9 cellular contexts compared by ENCODE assay signal in the genomic region with DNA sequence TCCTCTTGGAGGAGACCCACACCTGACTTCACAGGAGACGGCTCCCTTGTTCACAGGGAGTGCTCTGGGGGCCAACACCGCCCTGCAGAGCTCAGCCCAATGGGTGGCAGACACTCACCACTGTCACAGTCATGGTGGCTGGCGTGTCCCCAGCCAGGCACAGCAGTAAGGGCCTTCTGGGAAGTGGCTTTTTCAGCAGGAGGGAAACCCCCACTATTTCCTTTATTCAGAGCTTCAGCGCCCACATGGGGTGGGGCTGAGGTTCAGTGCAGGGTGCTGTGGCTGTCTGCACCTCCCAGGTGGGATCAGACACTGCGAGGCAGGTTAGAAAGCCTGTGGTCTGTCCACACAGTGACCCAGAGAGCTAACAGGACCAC. TPM values are rescaled to one million over a fixed set of nuclear protein-coding genes. Genes with fewer than 3 reads are reported as not detected.
DNase-seq lines count a peak whose midpoint lies in the region; ATAC-seq and TF ChIP-seq lines count a peak whose summit lies in the region.
"Had no signal": no experiment of that assay in that cellular context is flagged by ENCODE, and none has a peak within 500 bp of the region (broad histone marks: within the 10 kb centered on the region; RNA-seq: fewer than 3 reads in every experiment).

No MANE protein-coding gene starts in this region.

- peak; percentile 41 for ATAC-seq in GM19452 (IDR thresholded peaks at IDR 0.05; ENCODE audit: unreplicated experiment)
- peak; percentile 90 for ATAC-seq in central memory CD8-positive, alpha-beta T cell (replicated peaks; ENCODE audit: extremely low read depth, poor library complexity, severe bottlenecking)
- no peak for ATAC-seq in psoas muscle

- H3K36me3 Mint-ChIP-seq in central memory CD8-positive, alpha-beta T cell (ENCODE audit: insufficient read depth), result peaks cover 30% of the 10 kb centered on the region

- peaks cover 32% of the 10 kb centered on the region for H3K4me1 Mint-ChIP-seq in central memory CD8-positive, alpha-beta T cell

- DNase-seq in activated CD4-positive, alpha-beta T cell treated with anti-CD3 and anti-CD28 coated beads for 4 hours, result peak; percentile 75 to 81
- DNase-seq in central memory CD8-positive, alpha-beta T cell (ENCODE audit: low spot score in 2 of 2), result peak; percentile 47 to 75
- peak; percentile 46 to 64 for DNase-seq in stimulated activated CD8-positive, alpha-beta memory T cell treated with anti-CD3 and anti-CD28 coated beads, Interleukin-4, amount 100 ng/mL, for 4 hours (ENCODE audit: low read depth in 2 of 2, low spot score in 1 of 2)
- DNase-seq in NCI-H345 treated with DMSO at 0.1 percent for 48 hours (lab: John Stamatoyannopoulos, UW; ENCODE audit: unreplicated experiment) (no peak), psoas muscle (no peak), NCI-H146 (lab: John Stamatoyannopoulos, UW) (no peak), G401 (ENCODE audit: low spot score) (no peak)

- H3K27ac ChIP-seq in psoas muscle, result no peak overlapping the region
- H3K27ac ChIP-seq: right atrium auricular region had no signal

- H3K9me3 ChIP-seq in psoas muscle, result no peaks in the 10 kb centered on the region
- H3K9me3 ChIP-seq: right atrium auricular region had no signal

- H3K9me3 Mint-ChIP-seq in central memory CD8-positive, alpha-beta T cell, result no peaks in the 10 kb centered on the region

- 90 to 96% (median 91%) methylated on average over 5 of the region's 5 CpGs for whole genome bisulfite sequencing in psoas muscle, 3 donors

- peaks cover 0 to 62% of the 10 kb centered on the region in 2 donors for H3K36me3 ChIP-seq in psoas muscle (ENCODE audit: insufficient read depth in 1 of 2, low read depth in 1 of 2)

- no peak overlapping the region for H3K4me3 ChIP-seq in psoas muscle
- H3K4me3 ChIP-seq: right atrium auricular region had no signal

- in situ Hi-C loops in G401 (cut with HindIII; ENCODE audit: low sequenced_read_pairs), result no loop called here

- H3K4me1 ChIP-seq in psoas muscle, result peaks cover 9% of the 10 kb centered on the region

- no peaks in the 10 kb centered on the region for H3K27me3 ChIP-seq in psoas muscle (ENCODE audit: insufficient read depth in 3 of 3, low read length in 2 of 3)
- H3K27me3 ChIP-seq: right atrium auricular region had no signal

- H3K27me3 Mint-ChIP-seq in central memory CD8-positive, alpha-beta T cell, result no peaks in the 10 kb centered on the region

- intact Hi-C loops in psoas muscle (cut with DNase I), result no loop called here

- peak overlapping the region; percentile 70 for H3K4me3 Mint-ChIP-seq in central memory CD8-positive, alpha-beta T cell

- peak overlapping the region; percentile 82 for H3K27ac Mint-ChIP-seq in central memory CD8-positive, alpha-beta T cell (ENCODE audit: low read depth)

- TF ChIP-seq CTCF in psoas muscle (IDR thresholded peaks at IDR 0.05), result no peak

RNA-seq across cellular contexts. Expression of a gene that starts 3.6 kb away (rescaled TPM):
- total RNA-seq in psoas muscle, result 1 to 10 TPM; 3.5 to 4.9 (median 4.5) TPM
- polyA plus RNA-seq in psoas muscle, result 1 to 10 TPM; 3.1 to 6.5 (median 5.1) TPM
- 12.4 and 17.2 TPM in 2 replicates for total RNA-seq in G401 (2014; rRNA removed; shearing (Covaris generic))

RNA-seq across cellular contexts. Expression of a gene that starts 6.9 kb away (rescaled TPM):
- 10 to 100 TPM; 16.0 to 39.0 (median 32.3) TPM for total RNA-seq in psoas muscle
- 10 to 100 TPM; 24.6 to 53.0 (median 45.4) TPM for polyA plus RNA-seq in psoas muscle
- total RNA-seq in G401 (2014; rRNA removed; shearing (Covaris generic)), result 85.0 and 97.9 TPM in 2 replicates

RNA-seq across cellular contexts. Expression of a gene that starts 6.9 kb away (rescaled TPM):
- 10 to 100 TPM; 52.4 to 68.7 (median 60.6) TPM for total RNA-seq in psoas muscle
- 100 to 1,000 TPM in 1 of 3 donors, 10 to 100 TPM in 2; 42.4 to 116 (median 97.5) TPM for polyA plus RNA-seq in psoas muscle
- total RNA-seq in G401 (2014; rRNA removed; shearing (Covaris generic)), result 129 and 146 TPM in 2 replicates

RNA-seq across cellular contexts. Expression of a gene that starts 30.1 kb away (rescaled TPM):
- total RNA-seq in psoas muscle, result 1 to 10 TPM in 1 of 4 donors, under 1 TPM in 3; 0.26 to 1.1 (median 0.71) TPM
- polyA plus RNA-seq in psoas muscle, result under 1 TPM; 0.39 to 0.56 (median 0.51) TPM
- 0.25 and 0.98 TPM in 2 replicates for total RNA-seq in G401 (2014; rRNA removed; shearing (Covaris generic))

RNA-seq across cellular contexts. Expression of a gene that starts 36.1 kb away (rescaled TPM):
- 1 to 10 TPM; 4.9 to 9.6 (median 7.4) TPM for total RNA-seq in psoas muscle
- 1 to 10 TPM; 4.7 to 5.3 (median 4.8) TPM for polyA plus RNA-seq in psoas muscle
- 6.1 and 11.8 TPM in 2 replicates for total RNA-seq in G401 (2014; rRNA removed; shearing (Covaris generic))

Comparison
In these comparisons a context has a peak if more than half of its experiments do, and no peak if none do; other contexts are left out.
1. ATAC-seq: peak in GM19452 (single experiment) and central memory CD8-positive, alpha-beta T cell (single experiment); none in psoas muscle (0 of 4).
2. DNase-seq: peak in activated CD4-positive, alpha-beta T cell treated with anti-CD3 and anti-CD28 coated beads for 4 hours (2 of 2), central memory CD8-positive, alpha-beta T cell (2 of 2) and stimulated activated CD8-positive, alpha-beta memory T cell treated with anti-CD3 and anti-CD28 coated beads, Interleukin-4, amount 100 ng/mL, for 4 hours (2 of 2); none in NCI-H345 treated with DMSO at 0.1 percent for 48 hours (single experiment), psoas muscle (0 of 2), NCI-H146 (single experiment) and G401 (single experiment).